In the genomic region with DNA sequence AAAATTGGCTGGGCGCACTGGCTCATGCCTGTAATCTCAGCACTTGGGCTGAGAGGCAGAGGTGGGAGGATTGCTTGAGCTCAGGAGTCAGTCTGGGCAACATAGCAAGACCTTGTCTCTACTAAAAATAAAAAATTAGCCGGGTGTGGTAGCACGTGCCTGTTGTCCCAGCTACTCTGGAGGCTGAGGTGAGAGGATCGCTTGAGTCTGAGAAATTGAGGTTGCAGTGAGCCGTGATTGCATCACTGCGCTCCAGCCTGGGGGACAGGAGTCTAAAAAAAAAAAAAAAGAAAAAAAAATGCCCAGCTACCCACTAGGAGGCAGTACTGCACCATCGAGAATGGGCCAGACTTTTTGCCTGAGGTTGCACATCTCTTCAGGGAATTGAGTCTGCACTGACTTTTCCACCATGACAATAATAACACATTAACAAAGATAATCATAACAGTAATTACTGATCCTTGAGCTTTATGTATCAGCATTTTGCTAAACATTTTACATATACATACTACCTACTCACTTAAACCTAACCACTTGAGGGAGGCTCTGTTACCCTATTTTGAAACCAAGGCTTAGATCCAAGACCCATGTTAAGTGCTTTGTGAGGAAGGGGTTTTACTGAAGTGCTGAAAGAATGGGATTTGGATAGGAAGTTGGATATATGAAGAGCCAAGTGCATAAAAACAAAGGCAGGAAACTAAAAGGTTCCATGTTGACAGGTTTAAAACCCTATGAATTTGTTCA, we compare ENCODE assay signal across 9 cellular contexts. TPM values are rescaled to one million over a fixed set of nuclear protein-coding genes. Genes with fewer than 3 reads are reported as not detected.
DNase-seq lines count a peak whose midpoint lies in the region; ATAC-seq and TF ChIP-seq lines count a peak whose summit lies in the region.
"Had no signal": no experiment of that assay in that cellular context is flagged by ENCODE, and none has a peak within 500 bp of the region (broad histone marks: within the 10 kb centered on the region; RNA-seq: fewer than 3 reads in every experiment).

No MANE protein-coding gene starts in this region.

- DNase-seq in CD8-positive, alpha-beta memory T cell = peak; percentile 27 to 61 (median 47)
- DNase-seq in HCEC 1CT = peak; percentile 46
- DNase-seq in RPMI8226 = peak; percentile 65
- DNase-seq in activated naive CD8-positive, alpha-beta T cell treated with anti-CD3 and anti-CD28 coated beads, Interleukin-2, amount 10 ng/mL, durations not matched to agents 7 days and 5 days = peak; percentile 49
- peak; percentile 64 for DNase-seq in right atrium auricular region (ENCODE audit: low spot score)
- DNase-seq in gastrocnemius medialis = peak; percentile 20 to 79

- in situ Hi-C loops in gastrocnemius medialis (cut with MboI; ENCODE audit: low sequenced_read_pairs in 4 of 4) = loop anchor here in 3 of 4 donors (5.0 to 25.0 kb wide), 4 partner anchors 137 to 247 kb away; partner anchors contain the start of gene PPIL1 (in 1 of the 3)

- H3K36me3 Mint-ChIP-seq in CD8-positive, alpha-beta memory T cell = peaks cover 12 to 44% (median 15%) of the 10 kb centered on the region in 3 donors
- peaks cover 15% of the 10 kb centered on the region for H3K36me3 Mint-ChIP-seq in activated naive CD8-positive, alpha-beta T cell treated with anti-CD3 and anti-CD28 coated beads, Interleukin-2, amount 10 ng/mL, durations not matched to agents 7 days and 5 days

- no peak for TF ChIP-seq POLR2A in gastrocnemius medialis (IDR thresholded peaks at IDR 0.05)

- no peaks in the 10 kb centered on the region for H3K27me3 Mint-ChIP-seq in CD8-positive, alpha-beta memory T cell
- no peaks in the 10 kb centered on the region for H3K27me3 Mint-ChIP-seq in activated naive CD8-positive, alpha-beta T cell treated with anti-CD3 and anti-CD28 coated beads, Interleukin-2, amount 10 ng/mL, durations not matched to agents 7 days and 5 days

- no peaks in the 10 kb centered on the region for H3K4me1 ChIP-seq in CD8-positive, alpha-beta memory T cell (ENCODE audit: insufficient read depth, low read length)
- H3K4me1 ChIP-seq in right atrium auricular region (peaks cover 0 to 28% of the 10 kb centered on the region in 2 donors), gastrocnemius medialis (peaks cover 29 to 31% of the 10 kb centered on the region in 2 donors)

- H3K27ac ChIP-seq in CD8-positive, alpha-beta memory T cell (ENCODE audit: low read depth, low read length) = no peak overlapping the region
- H3K27ac ChIP-seq in right atrium auricular region = peak overlapping the region; percentile 23 to 50
- peak overlapping the region; percentile 82 to 87 (median 86) for H3K27ac ChIP-seq in gastrocnemius medialis

- CTCF ChIA-PET in CD8-positive, alpha-beta memory T cell (lab: Charles Lee) = interaction anchor here (0.7 to 2.8 kb wide), 25 partner anchors 9 to 406 kb away, joined by 3 to 24 read pairs (median 4); partner anchors contain the start of gene CDKN1A

- no peak overlapping the region for H3K4me3 Mint-ChIP-seq in CD8-positive, alpha-beta memory T cell
- no peak overlapping the region for H3K4me3 Mint-ChIP-seq in activated naive CD8-positive, alpha-beta T cell treated with anti-CD3 and anti-CD28 coated beads, Interleukin-2, amount 10 ng/mL, durations not matched to agents 7 days and 5 days
- H3K4me3 Mint-ChIP-seq: T-helper 1 cell treated with Interleukin-12 subunit alpha and Interleukin-12 subunit beta and Interleukin-4 antibody, amounts not matched to agents 30 μg/mL and 1 μg/mL, for 36 hours had no signal

- POLR2A ChIA-PET in CD8-positive, alpha-beta memory T cell (lab: Charles Lee) = interaction anchor here (0.7 to 1.1 kb wide), 4 partner anchors 12 to 196 kb away, joined by 3 to 6 read pairs (median 4); no protein-coding TSS in a partner anchor
- POLR2A ChIA-PET in activated naive CD8-positive, alpha-beta T cell treated with anti-CD3 and anti-CD28 coated beads, Interleukin-2, amount 10 ng/mL, durations not matched to agents 7 days and 5 days (lab: Charles Lee) = interaction anchor here (0.6 to 1.7 kb wide), 11 partner anchors 9 to 933 kb away, joined by 3 to 10 read pairs (median 3); partner anchors contain the start of genes CDKN1A and SRSF3

- intact Hi-C loops in gastrocnemius medialis (cut with DNase I; ENCODE audit: low total_unique reads) = loop anchor here (5.0 kb wide), 1 partner anchor 237 kb away; no protein-coding TSS in a partner anchor

- peaks cover 14 to 28% (median 26%) of the 10 kb centered on the region in 3 donors for H3K4me1 Mint-ChIP-seq in CD8-positive, alpha-beta memory T cell
- H3K4me1 Mint-ChIP-seq in activated naive CD8-positive, alpha-beta T cell treated with anti-CD3 and anti-CD28 coated beads, Interleukin-2, amount 10 ng/mL, durations not matched to agents 7 days and 5 days = peaks cover 9% of the 10 kb centered on the region

- H3K9me3 Mint-ChIP-seq in CD8-positive, alpha-beta memory T cell = no peaks in the 10 kb centered on the region
- H3K9me3 Mint-ChIP-seq in activated naive CD8-positive, alpha-beta T cell treated with anti-CD3 and anti-CD28 coated beads, Interleukin-2, amount 10 ng/mL, durations not matched to agents 7 days and 5 days = no peaks in the 10 kb centered on the region
- H3K9me3 Mint-ChIP-seq: T-helper 1 cell treated with Interleukin-12 subunit alpha and Interleukin-12 subunit beta and Interleukin-4 antibody, amounts not matched to agents 30 μg/mL and 1 μg/mL, for 36 hours had no signal

- H3K9me3 ChIP-seq in CD8-positive, alpha-beta memory T cell (ENCODE audit: low read length) = no peaks in the 10 kb centered on the region
- H3K9me3 ChIP-seq in right atrium auricular region (no peaks in the 10 kb centered on the region), gastrocnemius medialis (no peaks in the 10 kb centered on the region)

- ATAC-seq in activated naive CD8-positive, alpha-beta T cell treated with anti-CD3 and anti-CD28 coated beads, Interleukin-2, amount 10 ng/mL, durations not matched to agents 7 days and 5 days (ENCODE audit: low read depth) = peak; percentile 60
- ATAC-seq in gastrocnemius medialis (peak; percentile 51 to 61), HG03135 (IDR thresholded peaks at IDR 0.05; ENCODE audit: unreplicated experiment) (no peak), GM19455 (IDR thresholded peaks at IDR 0.05; ENCODE audit: unreplicated experiment) (no peak)

- peaks cover 8% of the 10 kb centered on the region for H3K36me3 ChIP-seq in CD8-positive, alpha-beta memory T cell (ENCODE audit: insufficient read depth, low read length)
- H3K36me3 ChIP-seq in right atrium auricular region (peaks cover 19% of the 10 kb centered on the region), gastrocnemius medialis (peaks cover 0 to 31% of the 10 kb centered on the region in 2 donors)

- H3K27me3 ChIP-seq in CD8-positive, alpha-beta memory T cell (ENCODE audit: insufficient read depth, low read length, poor library complexity, severe bottlenecking) = no peaks in the 10 kb centered on the region
- H3K27me3 ChIP-seq in right atrium auricular region (no peaks in the 10 kb centered on the region), gastrocnemius medialis (no peaks in the 10 kb centered on the region)

- peak overlapping the region in 7 of 8 donors; percentile 39 to 93 (median 85) for H3K27ac Mint-ChIP-seq in CD8-positive, alpha-beta memory T cell
- H3K27ac Mint-ChIP-seq in activated naive CD8-positive, alpha-beta T cell treated with anti-CD3 and anti-CD28 coated beads, Interleukin-2, amount 10 ng/mL, durations not matched to agents 7 days and 5 days = no peak overlapping the region
- H3K27ac Mint-ChIP-seq: T-helper 1 cell treated with Interleukin-12 subunit alpha and Interleukin-12 subunit beta and Interleukin-4 antibody, amounts not matched to agents 30 μg/mL and 1 μg/mL, for 36 hours had no signal

- TF ChIP-seq CTCF in right atrium auricular region (IDR thresholded peaks at IDR 0.05) = peak; percentile 24 to 75
- peak; percentile 61 to 85 (median 69) for TF ChIP-seq CTCF in gastrocnemius medialis (IDR thresholded peaks at IDR 0.05 in 4 of 5, conservative IDR thresholded peaks at IDR 0.05 in 1 of 5)

- H3K4me3 ChIP-seq in CD8-positive, alpha-beta memory T cell (ENCODE audit: low read length) = no peak overlapping the region
- H3K4me3 ChIP-seq in right atrium auricular region (no peak overlapping the region), gastrocnemius medialis (no peak overlapping the region)

RNA-seq across cellular contexts. Expression of gene SRSF3, which starts 21.0 kb away (rescaled TPM):
- total RNA-seq in CD8-positive, alpha-beta memory T cell = 100 to 1,000 TPM; 572 to 579 TPM
- polyA plus RNA-seq in CD8-positive, alpha-beta memory T cell = 370 TPM
- total RNA-seq in activated naive CD8-positive, alpha-beta T cell treated with anti-CD3 and anti-CD28 coated beads, Interleukin-2, amount 10 ng/mL, durations not matched to agents 7 days and 5 days = 100 to 1,000 TPM; 389 to 396 TPM
- 10 to 100 TPM; 51.4 to 97.2 TPM for total RNA-seq in right atrium auricular region
- total RNA-seq in gastrocnemius medialis = 100 to 1,000 TPM in 1 of 4 donors, 10 to 100 TPM in 3; 66.3 to 118 (median 83.2) TPM

Comparison
In these comparisons a context has a peak if more than half of its experiments do, and no peak if none do; other contexts are left out.
1. ATAC-seq: peak in activated naive CD8-positive, alpha-beta T cell treated with anti-CD3 and anti-CD28 coated beads, Interleukin-2, amount 10 ng/mL, durations not matched to agents 7 days and 5 days (single experiment) and gastrocnemius medialis (2 of 2); none in HG03135 (single experiment) and GM19455 (single experiment).
2. Peak in every context shown above with its lines, with median percentiles within 50 percentile points of each other: DNase-seq.